Comparison of ENCODE assay signal across 13 cellular contexts in genomic region chr1:116560704-116561490, GRCh38. TPM values are rescaled to one million over a fixed set of nuclear protein-coding genes. Genes with fewer than 3 reads are reported as not detected.
DNase-seq lines count a peak whose midpoint lies in the region; ATAC-seq and TF ChIP-seq lines count a peak whose summit lies in the region.
"Had no signal": no experiment of that assay in that cellular context is flagged by ENCODE, and none has a peak within 500 bp of the region (broad histone marks: within the 10 kb centered on the region; RNA-seq: fewer than 3 reads in every experiment).

No MANE protein-coding gene starts in this region.

- peaks cover 69 to 96% (median 93%) of the 10 kb centered on the region in 3 donors for H3K4me1 Mint-ChIP-seq in CD8-positive, alpha-beta memory T cell
- H3K4me1 Mint-ChIP-seq in central memory CD8-positive, alpha-beta T cell, result peaks cover 83% of the 10 kb centered on the region
- peaks cover 9% of the 10 kb centered on the region for H3K4me1 Mint-ChIP-seq in HFFc6 (ENCODE audit: low read depth)
- H3K4me1 Mint-ChIP-seq: neural crest cell had no signal

- H3K79me2 ChIP-seq in KMS-11 (ENCODE audit: insufficient read depth, low read depth), result peaks cover 39% of the 10 kb centered on the region

- no peak overlapping the region for H3K4me3 ChIP-seq in CD8-positive, alpha-beta memory T cell (ENCODE audit: low read length)
- peak overlapping the region; percentile 32 for H3K4me3 ChIP-seq in KMS-11 (IDR thresholded peaks at IDR 0.05; ENCODE audit: insufficient read depth, low read depth, low read length)
- H3K4me3 ChIP-seq in psoas muscle, result no peak overlapping the region
- H3K4me3 ChIP-seq in SJCRH30, result no peak overlapping the region
- H3K4me3 ChIP-seq: lung had no signal

- H3K4me1 ChIP-seq in CD8-positive, alpha-beta memory T cell (ENCODE audit: insufficient read depth, low read length), result peaks cover 36% of the 10 kb centered on the region
- H3K4me1 ChIP-seq in KMS-11 (ENCODE audit: low read depth, poor library complexity, severe bottlenecking), result peaks cover 65% of the 10 kb centered on the region
- peaks cover under 1% of the 10 kb centered on the region for H3K4me1 ChIP-seq in psoas muscle
- H3K4me1 ChIP-seq in SJCRH30, result no peaks in the 10 kb centered on the region

- H3K9me3 Mint-ChIP-seq in CD8-positive, alpha-beta memory T cell, result peaks cover 0 to 16% (median 8%) of the 10 kb centered on the region in 5 donors
- H3K9me3 Mint-ChIP-seq in central memory CD8-positive, alpha-beta T cell, result peaks cover 5% of the 10 kb centered on the region
- H3K9me3 Mint-ChIP-seq in HFFc6, result peaks cover 5% of the 10 kb centered on the region; the same call in 1 of the 2 replicates

- peak; percentile 22 for ATAC-seq in GM18907 (IDR thresholded peaks at IDR 0.05; ENCODE audit: unreplicated experiment)
- ATAC-seq in central memory CD8-positive, alpha-beta T cell (replicated peaks; ENCODE audit: extremely low read depth, poor library complexity, severe bottlenecking), result no peak
- no peak for ATAC-seq in psoas muscle

- H3K27me3 Mint-ChIP-seq in CD8-positive, alpha-beta memory T cell, result no peaks in the 10 kb centered on the region
- H3K27me3 Mint-ChIP-seq in central memory CD8-positive, alpha-beta T cell, result no peaks in the 10 kb centered on the region
- no peaks in the 10 kb centered on the region; the same call in 1 of the 2 replicates for H3K27me3 Mint-ChIP-seq in HFFc6 (ENCODE audit: insufficient read depth)

- POLR2A ChIA-PET in CD8-positive, alpha-beta memory T cell (lab: Charles Lee), result no interaction called here

- peak overlapping the region; percentile 79 for H3K4me2 ChIP-seq in KMS-11

- H3K9me3 ChIP-seq in CD8-positive, alpha-beta memory T cell (ENCODE audit: low read length), result no peaks in the 10 kb centered on the region
- no peaks in the 10 kb centered on the region for H3K9me3 ChIP-seq in psoas muscle
- peaks cover 7% of the 10 kb centered on the region for H3K9me3 ChIP-seq in SJCRH30 (replicated peaks)

- H3K36me3 ChIP-seq in CD8-positive, alpha-beta memory T cell (ENCODE audit: insufficient read depth, low read length), result no peaks in the 10 kb centered on the region
- no peaks in the 10 kb centered on the region for H3K36me3 ChIP-seq in KMS-11 (ENCODE audit: insufficient read depth)
- H3K36me3 ChIP-seq in psoas muscle (ENCODE audit: insufficient read depth in 1 of 2, low read depth in 1 of 2), result no peaks in the 10 kb centered on the region
- H3K36me3 ChIP-seq in SJCRH30, result peaks cover 5% of the 10 kb centered on the region; the same call in 1 of the 2 replicates

- H3K9ac ChIP-seq in KMS-11, result peak overlapping the region; percentile 27; the same call in 1 of the 2 replicates

- H2AFZ ChIP-seq in KMS-11 (ENCODE audit: low read depth), result no peak overlapping the region

- peaks cover 9 to 24% (median 24%) of the 10 kb centered on the region in 3 donors for H3K36me3 Mint-ChIP-seq in CD8-positive, alpha-beta memory T cell
- peaks cover 3% of the 10 kb centered on the region for H3K36me3 Mint-ChIP-seq in central memory CD8-positive, alpha-beta T cell (ENCODE audit: insufficient read depth)
- H3K36me3 Mint-ChIP-seq in HFFc6 (ENCODE audit: low read depth), result peaks cover 16% of the 10 kb centered on the region

- no peak for DNase-seq in CD8-positive, alpha-beta memory T cell
- no peak for DNase-seq in central memory CD8-positive, alpha-beta T cell (ENCODE audit: low spot score in 2 of 2)
- no peak for DNase-seq in HFFc6
- DNase-seq in islet precursor cell, result no peak
- no peak for DNase-seq in psoas muscle
- DNase-seq in SJCRH30, result no peak
- DNase-seq: aorta, cortex of kidney, NCI-H2029 had no signal

- H4K20me1 ChIP-seq in KMS-11 (ENCODE audit: insufficient read depth), result no peaks in the 10 kb centered on the region

- TF ChIP-seq CTCF in KMS-11 (conservative IDR thresholded peaks at IDR 0.05; ENCODE audit: low read depth, low read length), result no peak
- TF ChIP-seq CTCF in HFFc6 (IDR thresholded peaks at IDR 0.05), result no peak
- no peak for TF ChIP-seq CTCF in psoas muscle (IDR thresholded peaks at IDR 0.05)

- peak overlapping the region; percentile 2 to 74 (median 40) for H3K27ac Mint-ChIP-seq in CD8-positive, alpha-beta memory T cell
- peak overlapping the region; percentile 81 for H3K27ac Mint-ChIP-seq in central memory CD8-positive, alpha-beta T cell (ENCODE audit: low read depth)
- no peak overlapping the region for H3K27ac Mint-ChIP-seq in HFFc6

- H3K27ac ChIP-seq in CD8-positive, alpha-beta memory T cell (ENCODE audit: low read depth, low read length), result no peak overlapping the region
- H3K27ac ChIP-seq in KMS-11 (peak overlapping the region; percentile 65), psoas muscle (no peak overlapping the region), SJCRH30 (no peak overlapping the region)

- CTCF ChIA-PET in CD8-positive, alpha-beta memory T cell (lab: Charles Lee), result no interaction called here

- intact Hi-C loops in psoas muscle (cut with DNase I), result no loop called here

- peak overlapping the region in 6 of 7 donors; percentile 34 to 78 (median 56) for H3K4me3 Mint-ChIP-seq in CD8-positive, alpha-beta memory T cell
- peak overlapping the region; percentile 65 for H3K4me3 Mint-ChIP-seq in central memory CD8-positive, alpha-beta T cell
- H3K4me3 Mint-ChIP-seq in HFFc6, result no peak overlapping the region
- H3K4me3 Mint-ChIP-seq: neural crest cell had no signal

- WGBS in psoas muscle, 3 donors, result 73 to 90% (median 77%) methylated on average over 4 of the region's 4 CpGs

- H3K27me3 ChIP-seq in CD8-positive, alpha-beta memory T cell (ENCODE audit: insufficient read depth, low read length, poor library complexity, severe bottlenecking), result no peaks in the 10 kb centered on the region
- H3K27me3 ChIP-seq in KMS-11 (ENCODE audit: insufficient read depth, low read depth) (no peaks in the 10 kb centered on the region), psoas muscle (ENCODE audit: insufficient read depth in 3 of 3, low read length in 2 of 3) (no peaks in the 10 kb centered on the region), SJCRH30 (no peaks in the 10 kb centered on the region)

RNA-seq across cellular contexts. Expression of gene CD58, which starts 9.9 kb away (rescaled TPM):
- 10 to 100 TPM; 29.9 to 30.7 TPM for total RNA-seq in CD8-positive, alpha-beta memory T cell
- polyA plus RNA-seq in CD8-positive, alpha-beta memory T cell, result 49.1 TPM
- 1 to 10 TPM; 6.6 to 9.5 (median 8.5) TPM for total RNA-seq in HFFc6 (2021; fragmentation: NEBNext Ultra II Directional; extraction: Animal tissue kit (Norgen Biotek cat#: 25700))
- total RNA-seq in psoas muscle, result 1 to 10 TPM; 4.7 to 8.9 (median 5.4) TPM
- 10 to 100 TPM in 2 of 3 donors, 1 to 10 TPM in 1; 7.8 to 11.9 (median 11.8) TPM for polyA plus RNA-seq in psoas muscle
- 23.1 and 30.1 TPM in 2 replicates for total RNA-seq in SJCRH30 (2014; rRNA removed; shearing (Covaris generic))
